In the genomic region with DNA sequence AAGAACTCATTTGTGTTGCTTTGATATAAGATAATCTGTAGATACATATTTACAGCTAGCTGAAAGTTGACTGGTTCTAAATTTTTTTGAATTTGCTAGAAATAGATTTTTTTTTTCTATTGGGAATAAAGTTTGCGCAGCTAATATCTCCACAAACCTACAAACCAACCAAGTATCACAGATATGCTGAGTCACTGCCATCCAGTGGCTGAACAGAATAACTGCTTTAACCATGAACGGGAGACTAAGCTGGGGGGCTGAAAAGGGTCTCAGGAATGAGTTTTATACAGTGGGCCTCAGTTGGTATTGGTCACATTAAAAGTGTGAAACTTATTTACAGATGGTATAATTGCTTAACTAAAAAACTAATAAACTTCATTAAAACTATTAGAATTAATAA, we compare ENCODE assay signal across 10 cellular contexts.
A peak's percentile ranks its signal among the peaks of the same experiment; 100 is the strongest.
DNase-seq lines count a peak whose midpoint lies in the region; ATAC-seq and TF ChIP-seq lines count a peak whose summit lies in the region.
"Had no signal": no experiment of that assay in that cellular context is flagged by ENCODE, and none has a peak within 500 bp of the region (broad histone marks: within the 10 kb centered on the region; RNA-seq: fewer than 3 reads in every experiment).

No MANE protein-coding gene starts in this region.

- H3K36me3 Mint-ChIP-seq in type B pancreatic cell = no peaks in the 10 kb centered on the region

- H3K4me3 Mint-ChIP-seq in type B pancreatic cell = no peak overlapping the region
- H3K4me3 Mint-ChIP-seq: T-helper 1 cell treated with Interleukin-12 subunit alpha and Interleukin-12 subunit beta and Interleukin-4 antibody, amounts not matched to agents 30 μg/mL and 1 μg/mL, for 36 hours had no signal

- WGBS in heart left ventricle, 4 donors = 45 to 62% (median 57%) methylated on average over 2 of the region's 2 CpGs
- WGBS in right cardiac atrium = 66% methylated on average over 2 of the region's 2 CpGs

- in situ Hi-C loops in Panc1 (cut with HindIII; ENCODE audit: low pct_unique_long_range_greater_than_20kb, low sequenced_read_pairs) = no loop called here

- CTCF ChIA-PET in Panc1 (lab: Charles Lee) = interaction anchor here (0.6 to 1.0 kb wide), 3 partner anchors 232 to 689 kb away, joined by 3 read pairs; no protein-coding TSS in a partner anchor

- H3K27ac Mint-ChIP-seq in type B pancreatic cell = no peak overlapping the region
- H3K27ac Mint-ChIP-seq: T-helper 1 cell treated with Interleukin-12 subunit alpha and Interleukin-12 subunit beta and Interleukin-4 antibody, amounts not matched to agents 30 μg/mL and 1 μg/mL, for 36 hours had no signal

- H3K4me3 ChIP-seq in heart left ventricle (no peak overlapping the region), right cardiac atrium (ENCODE audit: low read length) (no peak overlapping the region), Panc1 (ENCODE audit: low read depth in 2 of 2, low read length in 2 of 2) (no peak overlapping the region), fibroblast of pulmonary artery (replicated peaks; ENCODE audit: low read depth, low read length) (no peak overlapping the region)

- TF ChIP-seq CTCF in heart left ventricle (IDR thresholded peaks at IDR 0.05) = peak in 11 of 12 donors; percentile 6 to 54 (median 37)
- TF ChIP-seq CTCF in Panc1 (IDR thresholded peaks at IDR 0.05) = peak; percentile 54
- peak; percentile 55 for TF ChIP-seq CTCF in fibroblast of pulmonary artery (IDR thresholded peaks at IDR 0.05; ENCODE audit: low read length, missing control alignments)
- peak; percentile 69 for TF ChIP-seq CTCF in type B pancreatic cell (conservative IDR thresholded peaks at IDR 0.05)

- no peaks in the 10 kb centered on the region for H3K27me3 ChIP-seq in heart left ventricle
- no peaks in the 10 kb centered on the region for H3K27me3 ChIP-seq in right cardiac atrium (ENCODE audit: control insufficient read depth, insufficient read depth)
- H3K27me3 ChIP-seq in Panc1 (ENCODE audit: control insufficient read depth, insufficient read depth, low read length) = no peaks in the 10 kb centered on the region

- H3K27ac ChIP-seq in heart left ventricle (no peak overlapping the region), right cardiac atrium (ENCODE audit: low read length) (no peak overlapping the region), Panc1 (ENCODE audit: low read length) (no peak overlapping the region)

- DNase-seq in heart left ventricle (no peak), right cardiac atrium (no peak), Panc1 (ENCODE audit: low read depth, low spot score) (no peak), fibroblast of pulmonary artery (ENCODE audit: low read depth) (peak; percentile 63), type B pancreatic cell (ENCODE audit: extremely low spot score, unreplicated experiment) (no peak), left colon (no peak), NOMO-1 treated with dmso at 0.1 percent for 144 hours (lab: John Stamatoyannopoulos, UW; ENCODE audit: unreplicated experiment) (no peak)
- DNase-seq: COR-L47 had no signal

- no peaks in the 10 kb centered on the region for H3K9me3 Mint-ChIP-seq in type B pancreatic cell
- H3K9me3 Mint-ChIP-seq: T-helper 1 cell treated with Interleukin-12 subunit alpha and Interleukin-12 subunit beta and Interleukin-4 antibody, amounts not matched to agents 30 μg/mL and 1 μg/mL, for 36 hours had no signal

- H3K4me1 Mint-ChIP-seq in type B pancreatic cell (ENCODE audit: unreplicated experiment) = no peaks in the 10 kb centered on the region

- POLR2A ChIA-PET in Panc1 (lab: Charles Lee) = no interaction called here

- intact Hi-C loops in heart left ventricle (cut with DNase I) = loop anchor here in 8 of 10 donors (5.0 to 10.0 kb wide), 5 partner anchors 558 to 1101 kb away; no protein-coding TSS in a partner anchor
- intact Hi-C loops in right cardiac atrium (cut with DNase I) = no loop called here
- intact Hi-C loops in Panc1 (cut with micrococcal nuclease; ENCODE audit: unreplicated experiment) = no loop called here
- intact Hi-C loops in left colon (cut with DNase I, micrococcal nuclease) = no loop called here

- no peak for TF ChIP-seq POLR2A in heart left ventricle (IDR thresholded peaks at IDR 0.05)

- H3K36me3 ChIP-seq in heart left ventricle = no peaks in the 10 kb centered on the region
- H3K36me3 ChIP-seq in Panc1 (ENCODE audit: control insufficient read depth, insufficient read depth, low read length) = no peaks in the 10 kb centered on the region

- H3K4me1 ChIP-seq in heart left ventricle = peaks cover 0 to 6% (median 0%) of the 10 kb centered on the region in 12 donors
- H3K4me1 ChIP-seq in right cardiac atrium (ENCODE audit: control insufficient read depth, insufficient read depth, low read length) = no peaks in the 10 kb centered on the region
- H3K4me1 ChIP-seq in Panc1 (ENCODE audit: control insufficient read depth, insufficient read depth, low read length) = no peaks in the 10 kb centered on the region

- no TSS peak for BruUV-seq in Panc1 (replicated peaks; lab: Mats Ljungman, UMichigan)

- H3K27me3 Mint-ChIP-seq in type B pancreatic cell = no peaks in the 10 kb centered on the region

- ATAC-seq in heart left ventricle (peak in 1 of 4 donors; percentile 47), right cardiac atrium (no peak), Panc1 (no peak), GM18868 (IDR thresholded peaks at IDR 0.05; ENCODE audit: unreplicated experiment) (no peak), left colon (no peak)

- H3K9me3 ChIP-seq in heart left ventricle = peaks cover 0 to 5% (median 0%) of the 10 kb centered on the region in 12 donors
- no peaks in the 10 kb centered on the region for H3K9me3 ChIP-seq in right cardiac atrium (ENCODE audit: control insufficient read depth, low read length)
- no peaks in the 10 kb centered on the region for H3K9me3 ChIP-seq in Panc1 (ENCODE audit: control insufficient read depth, insufficient read depth, low read depth, low read length)

Comparison
In these comparisons a context has a peak if more than half of its experiments do, and no peak if none do; other contexts are left out.
1. intact Hi-C loops: an anchor here in heart left ventricle (5.0 to 10.0 kb wide); none called in right cardiac atrium, Panc1 and left colon.